21 cellular contexts compared by ENCODE assay signal in genomic region chr5:107295914-107296313, GRCh38.
"Had no signal": no experiment of that assay in that cellular context is flagged by ENCODE, and none has a peak within 500 bp of the region (broad histone marks: within the 10 kb centered on the region; RNA-seq: fewer than 3 reads in every experiment).

No MANE protein-coding gene starts in this region.

- H3K27me3 ChIP-seq: body of pancreas, cardiac muscle cell, sigmoid colon, transverse colon, uterus had no signal

- H3K36me3 ChIP-seq: cardiac muscle cell, sigmoid colon, transverse colon, uterus had no signal

- DNase-seq: activated CD4-positive, alpha-beta memory T cell treated with anti-CD3 and anti-CD28 coated beads, Interleukin-2, amount 10 ng/mL, durations not matched to agents 7 days and 5 days; activated CD4-positive, alpha-beta T cell treated with anti-CD3 and anti-CD28 coated beads, Interleukin-2, amount 10 ng/mL, durations not matched to agents 24 days and 14 days; activated gamma-delta T cell treated with Interleukin-2 at 50 U/mL for 16 hours; activated T-cell treated with anti-CD3 and anti-CD28 coated beads for 4 hours; anterior cingulate cortex; body of pancreas; foreskin melanocyte; glutamatergic neuron; hippocampal formation; occipital lobe; retina; sigmoid colon; stimulated activated CD4-positive, alpha-beta T cell treated with anti-CD3 and anti-CD28 coated beads, Interleukin-2, amount 100 ng/mL, for 48 hours; stimulated activated CD8-positive, alpha-beta memory T cell treated with anti-CD3 and anti-CD28 coated beads, Interleukin-4, amount 100 ng/mL, for 48 hours; stimulated activated naive B cell treated with anti-CD40 and anti-IgM and Interleukin-4, amounts not matched to agents 10 μg/mL and 1 μg/mL and 100 μg/mL, for 72 hours; transverse colon; uterus had no signal

- H3K4me3 ChIP-seq: body of pancreas, cardiac muscle cell, sigmoid colon, transverse colon, uterus had no signal

- ATAC-seq: activated CD4-positive, CD25-positive, alpha-beta regulatory T cell treated with anti-CD3 and anti-CD28 coated beads, Interleukin-2, amount 50 U/mL, for 24 hours; body of pancreas; stimulated activated naive B cell treated with anti-CD40 and anti-IgM and Interleukin-4, amounts not matched to agents 10 μg/mL and 1 μg/mL and 100 μg/mL, for 72 hours had no signal

- H3K4me1 ChIP-seq: body of pancreas, transverse colon, uterus had no signal

- H3K27ac ChIP-seq: body of pancreas, cardiac muscle cell, sigmoid colon, transverse colon, uterus, VCaP had no signal

- H3K9me3 ChIP-seq: body of pancreas, sigmoid colon, transverse colon, uterus had no signal

- FAIRE-seq: islet of Langerhans had no signal
